In genomic region chr7:373818-374705, GRCh38 we compare ENCODE assay signal across 17 cellular contexts.
DNase-seq lines count a peak whose midpoint lies in the region; ATAC-seq and TF ChIP-seq lines count a peak whose summit lies in the region.
"Had no signal": no experiment of that assay in that cellular context is flagged by ENCODE, and none has a peak within 500 bp of the region (broad histone marks: within the 10 kb centered on the region; RNA-seq: fewer than 3 reads in every experiment).

No MANE protein-coding gene starts in this region.

- CTCF ChIA-PET in activated naive CD4-positive, alpha-beta T cell treated with anti-CD3 and anti-CD28 coated beads for 36 hours (lab: Charles Lee), result no interaction called here
- CTCF ChIA-PET in RWPE1 (lab: Yijun Ruan, JAX), result no interaction called here

- peaks cover 2% of the 10 kb centered on the region for H3K4me1 Mint-ChIP-seq in activated naive CD4-positive, alpha-beta T cell treated with anti-CD3 and anti-CD28 coated beads for 36 hours (ENCODE audit: low read depth)
- peaks cover 3% of the 10 kb centered on the region for H3K4me1 Mint-ChIP-seq in endothelial cell (ENCODE audit: unreplicated experiment)

- no peaks in the 10 kb centered on the region for H3K9me3 Mint-ChIP-seq in activated naive CD4-positive, alpha-beta T cell treated with anti-CD3 and anti-CD28 coated beads for 36 hours
- H3K9me3 Mint-ChIP-seq in activated naive CD4-positive, alpha-beta T cell treated with anti-CD3 and anti-CD28 coated beads, Interleukin-2, amount 50 U/mL, for 72 hours, result no peaks in the 10 kb centered on the region
- H3K9me3 Mint-ChIP-seq in endothelial cell (ENCODE audit: unreplicated experiment), result no peaks in the 10 kb centered on the region
- H3K9me3 Mint-ChIP-seq: dendritic cell treated with granulocyte-macrophage colony-stimulating factor and Interleukin-4, amounts not matched to agents 40 ng/mL and 50 ng/mL, for 4 days; T-helper 1 cell treated with Interleukin-12 subunit alpha and Interleukin-12 subunit beta and Interleukin-4 antibody, amounts not matched to agents 30 μg/mL and 1 μg/mL, for 36 hours had no signal

- POLR2A ChIA-PET in RWPE1 (lab: Yijun Ruan, JAX; ENCODE audit: low non-redundant PET), result no interaction called here

- peak; percentile 3 for DNase-seq in activated naive CD4-positive, alpha-beta T cell treated with anti-CD3 and anti-CD28 coated beads for 36 hours
- no peak for DNase-seq in activated naive CD4-positive, alpha-beta T cell treated with anti-CD3 and anti-CD28 coated beads, Interleukin-2, amount 50 U/mL, for 72 hours (ENCODE audit: low spot score in 2 of 2)
- no peak for DNase-seq in RWPE1 (ENCODE audit: low spot score)
- DNase-seq in right lobe of liver, result peak in 2 of 3 donors; percentile 42 to 45
- peak; percentile 25 for DNase-seq in stomach
- no peak for DNase-seq in endothelial cell (ENCODE audit: low spot score)
- no peak for DNase-seq in HAP-1 (ENCODE audit: low spot score in 2 of 2)
- DNase-seq in Kasumi-1 (lab: John Stamatoyannopoulos, UW), result no peak
- DNase-seq: NCI-H1436 treated with DMSO at 0.1 percent for 48 hours; NCI-H2227 treated with DMSO at 0.1 percent for 48 hours; NK-92 treated with Interleukin-12 subunit alpha and Interleukin-12 subunit beta, amount 100 ng/mL, for 24 hours; RPMI8226; stimulated activated naive CD4-positive, alpha-beta T cell had no signal

- intact Hi-C loops in activated naive CD4-positive, alpha-beta T cell treated with anti-CD3 and anti-CD28 coated beads for 36 hours (cut with micrococcal nuclease), result no loop called here
- intact Hi-C loops in right lobe of liver (cut with DNase I), result no loop called here
- intact Hi-C loops in stomach (cut with DNase I; ENCODE audit: low total_unique reads), result no loop called here

- H3K27ac Mint-ChIP-seq in activated naive CD4-positive, alpha-beta T cell treated with anti-CD3 and anti-CD28 coated beads for 36 hours, result no peak overlapping the region
- no peak overlapping the region for H3K27ac Mint-ChIP-seq in activated naive CD4-positive, alpha-beta T cell treated with anti-CD3 and anti-CD28 coated beads, Interleukin-2, amount 50 U/mL, for 72 hours
- no peak overlapping the region for H3K27ac Mint-ChIP-seq in endothelial cell (ENCODE audit: unreplicated experiment)
- H3K27ac Mint-ChIP-seq: CD4-positive, alpha-beta memory T cell; dendritic cell treated with granulocyte-macrophage colony-stimulating factor and Interleukin-4, amounts not matched to agents 40 ng/mL and 50 ng/mL, for 4 days; T-helper 1 cell treated with Interleukin-12 subunit alpha and Interleukin-12 subunit beta and Interleukin-4 antibody, amounts not matched to agents 30 μg/mL and 1 μg/mL, for 36 hours had no signal

- TF ChIP-seq CTCF in RWPE1 (conservative IDR thresholded peaks at IDR 0.05; ENCODE audit: low read depth), result no peak
- TF ChIP-seq CTCF in right lobe of liver (IDR thresholded peaks at IDR 0.05), result no peak
- no peak for TF ChIP-seq CTCF in stomach (IDR thresholded peaks at IDR 0.05)
- no peak for TF ChIP-seq CTCF in endothelial cell (IDR thresholded peaks at IDR 0.05; ENCODE audit: unreplicated experiment)

- H3K27ac ChIP-seq in RWPE1 (peak overlapping the region; percentile 71), right lobe of liver (no peak overlapping the region), stomach (peak overlapping the region; percentile 67 to 88 (median 81))
- H3K27ac ChIP-seq: gastrocnemius medialis had no signal

- WGBS in right lobe of liver (ENCODE audit: insufficient coverage, low coverage, low lambda C conversion rate, missing lambda C conversion rate), result 80% methylated on average over 11 of the region's 23 CpGs
- 49 to 65% (median 58%) methylated on average over 23 of the region's 23 CpGs for whole genome bisulfite sequencing in stomach, 5 donors

- H3K4me3 ChIP-seq in right lobe of liver, result no peak overlapping the region
- H3K4me3 ChIP-seq in stomach, result no peak overlapping the region
- no peak overlapping the region for H3K4me3 ChIP-seq in HAP-1
- H3K4me3 ChIP-seq: gastrocnemius medialis had no signal

- TF ChIP-seq POLR2A in right lobe of liver (IDR thresholded peaks at IDR 0.05) (no peak), stomach (IDR thresholded peaks at IDR 0.05) (no peak)

- no peak for ATAC-seq in activated naive CD4-positive, alpha-beta T cell treated with anti-CD3 and anti-CD28 coated beads, Interleukin-2, amount 50 U/mL, for 72 hours
- no peak for ATAC-seq in right lobe of liver
- ATAC-seq: gastrocnemius medialis had no signal

- H3K27me3 Mint-ChIP-seq in activated naive CD4-positive, alpha-beta T cell treated with anti-CD3 and anti-CD28 coated beads for 36 hours (ENCODE audit: low read depth), result no peaks in the 10 kb centered on the region
- H3K27me3 Mint-ChIP-seq in endothelial cell (ENCODE audit: unreplicated experiment), result peaks cover 2% of the 10 kb centered on the region

- TF ChIP-seq EP300 in stomach (IDR thresholded peaks at IDR 0.05), result no peak

- H3K27me3 ChIP-seq in right lobe of liver (no peaks in the 10 kb centered on the region), stomach (peaks cover 0 to 47% (median 12%) of the 10 kb centered on the region in 3 donors), HAP-1 (ENCODE audit: low read depth) (no peaks in the 10 kb centered on the region)

- no peaks in the 10 kb centered on the region for H3K36me3 ChIP-seq in right lobe of liver
- H3K36me3 ChIP-seq in stomach, result no peaks in the 10 kb centered on the region
- no peaks in the 10 kb centered on the region for H3K36me3 ChIP-seq in HAP-1 (replicated peaks)
- H3K36me3 ChIP-seq: gastrocnemius medialis had no signal

- H3K4me1 ChIP-seq in right lobe of liver (peaks cover 0 to 13% (median 0%) of the 10 kb centered on the region in 4 donors), stomach (peaks cover 25 to 60% (median 55%) of the 10 kb centered on the region in 4 donors), HAP-1 (no peaks in the 10 kb centered on the region)

- H3K9me3 ChIP-seq in right lobe of liver, result no peaks in the 10 kb centered on the region
- H3K9me3 ChIP-seq in stomach, result no peaks in the 10 kb centered on the region
- no peaks in the 10 kb centered on the region for H3K9me3 ChIP-seq in HAP-1
- H3K9me3 ChIP-seq: gastrocnemius medialis had no signal

- H3K36me3 Mint-ChIP-seq in activated naive CD4-positive, alpha-beta T cell treated with anti-CD3 and anti-CD28 coated beads for 36 hours (ENCODE audit: low read depth), result no peaks in the 10 kb centered on the region
- H3K36me3 Mint-ChIP-seq in activated naive CD4-positive, alpha-beta T cell treated with anti-CD3 and anti-CD28 coated beads, Interleukin-2, amount 50 U/mL, for 72 hours, result no peaks in the 10 kb centered on the region
- H3K36me3 Mint-ChIP-seq in endothelial cell (ENCODE audit: low read depth, unreplicated experiment), result no peaks in the 10 kb centered on the region
- H3K36me3 Mint-ChIP-seq: CD4-positive, alpha-beta memory T cell had no signal

- in situ Hi-C loops in HAP-1 (cut with MboI; ENCODE audit: low sequenced_read_pairs), result no loop called here

- H3K4me3 Mint-ChIP-seq in activated naive CD4-positive, alpha-beta T cell treated with anti-CD3 and anti-CD28 coated beads for 36 hours, result no peak overlapping the region
- no peak overlapping the region for H3K4me3 Mint-ChIP-seq in endothelial cell (ENCODE audit: unreplicated experiment)
- H3K4me3 Mint-ChIP-seq: CD4-positive, alpha-beta memory T cell; dendritic cell treated with granulocyte-macrophage colony-stimulating factor and Interleukin-4, amounts not matched to agents 40 ng/mL and 50 ng/mL, for 4 days; T-helper 1 cell treated with Interleukin-12 subunit alpha and Interleukin-12 subunit beta and Interleukin-4 antibody, amounts not matched to agents 30 μg/mL and 1 μg/mL, for 36 hours had no signal

Comparison
In these comparisons a context has a peak if more than half of its experiments do, and no peak if none do; other contexts are left out.
1. DNase-seq: peak in activated naive CD4-positive, alpha-beta T cell treated with anti-CD3 and anti-CD28 coated beads for 36 hours (single experiment), right lobe of liver (2 of 3) and stomach (single experiment); none in activated naive CD4-positive, alpha-beta T cell treated with anti-CD3 and anti-CD28 coated beads, Interleukin-2, amount 50 U/mL, for 72 hours (0 of 2), RWPE1 (single experiment), endothelial cell (single experiment), HAP-1 (0 of 2) and Kasumi-1 (0 of 2).
2. H3K27ac ChIP-seq: peak in RWPE1 (single experiment) and stomach (5 of 5); none in right lobe of liver (0 of 3).